8 cellular contexts compared by ENCODE assay signal in the genomic region with DNA sequence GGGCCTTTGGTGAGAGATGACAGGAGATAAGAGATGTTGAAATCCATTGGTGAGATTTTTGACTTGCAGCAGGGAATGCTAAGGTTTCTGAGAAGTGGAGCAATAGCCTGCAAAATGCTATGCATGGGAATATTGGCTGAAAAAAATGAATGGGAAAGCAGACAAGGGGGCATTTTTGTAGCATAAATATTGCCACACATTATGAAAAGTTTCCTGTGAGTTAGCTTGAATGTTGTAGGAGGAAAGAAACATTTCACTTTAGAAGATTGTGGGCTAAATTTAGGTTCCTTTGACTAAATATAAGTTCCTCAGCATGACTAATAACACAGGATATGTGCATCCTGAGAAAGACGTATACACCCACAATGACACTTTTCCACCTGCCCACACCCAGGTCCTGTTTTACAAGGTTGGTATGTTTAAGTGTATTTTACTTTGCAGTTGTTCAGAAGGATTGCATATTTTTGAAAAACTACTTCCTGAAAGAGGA. TPM values are rescaled to one million over a fixed set of nuclear protein-coding genes. Genes with fewer than 3 reads are reported as not detected.
DNase-seq lines count a peak whose midpoint lies in the region; ATAC-seq, FAIRE-seq and TF ChIP-seq lines count a peak whose summit lies in the region.

No MANE protein-coding gene starts in this region.

- H3K4me1 ChIP-seq in foreskin keratinocyte (peaks cover 4% of the 10 kb centered on the region), HepG2 (ENCODE audit: insufficient read depth, low read length) (no peaks in the 10 kb centered on the region)

- WGBS in HepG2 (ENCODE audit: low lambda C conversion rate) = 75% methylated on average over 1 of the region's 1 CpG

- intact Hi-C loops in HepG2 (cut with micrococcal nuclease; ENCODE audit: unreplicated experiment) (no loop called here), cardiac septum (cut with DNase I) (no loop called here)

- H3K4me3 ChIP-seq in HepG2 (replicated peaks in 1 of 3; ENCODE audit: insufficient read depth in 1 of 3, low read depth in 2 of 3, low read length in 3 of 3) = no peak overlapping the region
- H3K4me3 ChIP-seq in WERI-Rb-1 (ENCODE audit: low read depth, low read length) = no peak overlapping the region

- no TSS peak for BruUV-seq in HepG2 (replicated peaks; lab: Mats Ljungman, UMichigan)

- H3K27ac ChIP-seq in foreskin keratinocyte (no peak overlapping the region), HepG2 (ENCODE audit: extremely low read length, insufficient read depth, low read length) (no peak overlapping the region), WERI-Rb-1 (no peak overlapping the region)

- H3K27me3 ChIP-seq in foreskin keratinocyte = no peaks in the 10 kb centered on the region
- H3K27me3 ChIP-seq in HepG2 (ENCODE audit: control insufficient read depth in 1 of 2, insufficient read depth in 2 of 2, low read length in 2 of 2) = no peaks in the 10 kb centered on the region
- H3K27me3 ChIP-seq in WERI-Rb-1 (ENCODE audit: insufficient read depth, low read depth, severe bottlenecking) = peaks cover 8% of the 10 kb centered on the region

- DNase-seq in GM13977 (ENCODE audit: low spot score) (peak; percentile 13), LHCN-M2 (ENCODE audit: low read depth) (peak; percentile 3), foreskin keratinocyte (peak; percentile 43 to 75), HepG2 (ENCODE audit: low spot score) (no peak), cardiac septum (ENCODE audit: low spot score) (no peak), DMS 273 treated with DMSO at 0.1 percent for 48 hours (lab: John Stamatoyannopoulos, UW) (no peak), WERI-Rb-1 (no peak)

- no peak overlapping the region for H3K4me2 ChIP-seq in HepG2 (ENCODE audit: low read depth, low read length)

- no peaks in the 10 kb centered on the region for H3K79me2 ChIP-seq in HepG2 (ENCODE audit: insufficient read depth, low read length)

- in situ Hi-C loops in GM13977 (cut with MboI; ENCODE audit: low pct_unique_long_range_greater_than_20kb, low sequenced_read_pairs, unreplicated experiment) (no loop called here), HepG2 (cut with HindIII; ENCODE audit: extremely low pct_ligation_motif_present, low pct_unique_long_range_greater_than_20kb) (no loop called here)

- ATAC-seq in GM21737 (IDR thresholded peaks at IDR 0.05; ENCODE audit: unreplicated experiment) (peak; percentile 67), foreskin keratinocyte (peak; percentile 84), HepG2 (no peak)

- H3K9me3 ChIP-seq in HepG2 (ENCODE audit: low read length) (no peaks in the 10 kb centered on the region), WERI-Rb-1 (ENCODE audit: severe bottlenecking) (no peaks in the 10 kb centered on the region)

- TF ChIP-seq POLR2A in HepG2 (IDR thresholded peaks at IDR 0.05; ENCODE audit: insufficient read depth in 1 of 2, low read depth in 2 of 2, low read length in 2 of 2) = no peak

- CTCF ChIA-PET in HepG2 (lab: Yijun Ruan, JAX; ENCODE audit: low intra/inter-chr PET ratio, low total read pairs) = no interaction called here

- H3K36me3 ChIP-seq in HepG2 (replicated peaks in 1 of 2; ENCODE audit: control insufficient read depth in 1 of 2, insufficient read depth in 2 of 2, low read length in 2 of 2) (no peaks in the 10 kb centered on the region), WERI-Rb-1 (no peaks in the 10 kb centered on the region)

- TF ChIP-seq EP300 in HepG2 (IDR thresholded peaks at IDR 0.05; ENCODE audit: low read depth in 2 of 2, low read length in 2 of 2) (no peak), HepG2 (CRISPR knock-in tag; IDR thresholded peaks at IDR 0.05; ENCODE audit: borderline replicate concordance) (no peak)

- TF ChIP-seq RAD21 in HepG2 (CRISPR knock-in tag; IDR thresholded peaks at IDR 0.05) = no peak

- no peaks in the 10 kb centered on the region for H4K20me1 ChIP-seq in HepG2 (ENCODE audit: insufficient read depth, low read length)

- FAIRE-seq in HepG2 (lab: Jason Lieb, UNC) = no peak

- no peak overlapping the region for H3K9ac ChIP-seq in HepG2 (ENCODE audit: insufficient read depth, low read depth, low read length)

- POLR2A ChIA-PET in HepG2 (lab: Yijun Ruan, JAX) = no interaction called here

- TF ChIP-seq CTCF in GM13977 (IDR thresholded peaks at IDR 0.05; ENCODE audit: extremely low read depth, insufficient read depth, missing control alignments) (no peak), foreskin keratinocyte (conservative IDR thresholded peaks at IDR 0.05) (no peak), HepG2 (CRISPR knock-in tag; IDR thresholded peaks at IDR 0.05) (no peak), WERI-Rb-1 (IDR thresholded peaks at IDR 0.05; ENCODE audit: low read depth, low read length) (no peak)

- H2AFZ ChIP-seq in HepG2 (ENCODE audit: low read length) = no peak overlapping the region

TF ChIP-seq in HepG2, 621 proteins besides CTCF, POLR2A, EP300 and RAD21 (continues in another document):
- no peak for TF ChIP-seq KLF9 (CRISPR knock-in tag; IDR thresholded peaks at IDR 0.05; ENCODE audit: low read depth)
- TF ChIP-seq ZNF30 (CRISPR knock-in tag; IDR thresholded peaks at IDR 0.05) = no peak
- no peak for TF ChIP-seq ZNF333 (CRISPR knock-in tag; IDR thresholded peaks at IDR 0.05; ENCODE audit: borderline replicate concordance)
- no peak for TF ChIP-seq TMF1 (CRISPR knock-in tag; IDR thresholded peaks at IDR 0.05; ENCODE audit: low read depth)
- TF ChIP-seq NFIB (CRISPR knock-in tag; IDR thresholded peaks at IDR 0.05; ENCODE audit: borderline replicate concordance) = no peak
- TF ChIP-seq, protein P1, sequence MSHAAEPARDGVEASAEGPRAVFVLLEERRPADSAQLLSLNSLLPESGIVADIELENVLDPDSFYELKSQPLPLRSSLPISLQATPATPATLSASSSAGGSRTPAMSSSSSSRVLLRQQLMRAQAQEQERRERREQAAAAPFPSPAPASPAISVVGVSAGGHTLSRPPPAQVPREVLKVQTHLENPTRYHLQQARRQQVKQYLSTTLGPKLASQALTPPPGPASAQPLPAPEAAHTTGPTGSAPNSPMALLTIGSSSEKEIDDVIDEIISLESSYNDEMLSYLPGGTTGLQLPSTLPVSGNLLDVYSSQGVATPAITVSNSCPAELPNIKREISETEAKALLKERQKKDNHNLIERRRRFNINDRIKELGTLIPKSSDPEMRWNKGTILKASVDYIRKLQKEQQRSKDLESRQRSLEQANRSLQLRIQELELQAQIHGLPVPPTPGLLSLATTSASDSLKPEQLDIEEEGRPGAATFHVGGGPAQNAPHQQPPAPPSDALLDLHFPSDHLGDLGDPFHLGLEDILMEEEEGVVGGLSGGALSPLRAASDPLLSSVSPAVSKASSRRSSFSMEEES (CRISPR knock-in tag; IDR thresholded peaks at IDR 0.05) = no peak
- TF ChIP-seq ZBTB38 (CRISPR knock-in tag; IDR thresholded peaks at IDR 0.05) = no peak

RNA-seq across cellular contexts. Expression of a gene that starts 28.4 kb away (rescaled TPM):
- total RNA-seq in LHCN-M2 (2014; rRNA removed) (0.75 and 0.83 TPM in 2 replicates), foreskin keratinocyte (0.41 and 0.60 TPM in 2 replicates), HepG2 (2016; rRNA removed; fragmentation: Illumina TruSeq; extraction: Trizol) (0.07 and 0.27 TPM in 2 replicates), cardiac septum (0.11 TPM)
- polyA plus RNA-seq in LHCN-M2 (2012) = 0.05 TPM
- polyA plus RNA-seq in foreskin keratinocyte (0.20 and 0.22 TPM in 2 replicates), HepG2 (2011; rRNA removed) (0.01 and 0.03 TPM in 2 replicates)
- 0.20 and 0.35 TPM in 2 replicates for total RNA-seq in HepG2 (2016; cell fraction: cytosol; rRNA removed; fragmentation: Illumina TruSeq; extraction: Trizol; ENCODE audit: low read depth)
- 0.06 TPM in 1 of 2 replicates, not detected in the other for total RNA-seq in HepG2 (2016; cell fraction: insoluble cytoplasmic fraction; rRNA removed; fragmentation: Illumina TruSeq; extraction: Trizol)
- 0.09 and 0.14 TPM in 2 replicates for total RNA-seq in HepG2 (2016; cell fraction: membrane; rRNA removed; fragmentation: Illumina TruSeq; extraction: Trizol)
- total RNA-seq in HepG2 (2016; cell fraction: nucleus; rRNA removed; fragmentation: Illumina TruSeq; extraction: Trizol) = 0.22 and 0.50 TPM in 2 replicates
- 0.05 TPM in 1 of 2 replicates, not detected in the other for polyA plus RNA-seq in HepG2 (2011; cell fraction: cytosol; rRNA removed)
- polyA plus RNA-seq in HepG2 (2011; cell fraction: nucleus; rRNA removed) = 0.09 TPM in 1 of 2 replicates, not detected in the other
- polyA plus RNA-seq in HepG2 (2012) = 0.03 TPM in 1 of 2 replicates, not detected in the other
- polyA plus RNA-seq in HepG2 (2016; cell fraction: cytosol; fragmentation: Illumina TruSeq; extraction: Trizol; ENCODE audit: low read depth) = 0.03 TPM in 2 replicates
- not detected in 2 replicates for polyA plus RNA-seq in HepG2 (2016; cell fraction: insoluble cytoplasmic fraction; fragmentation: Illumina TruSeq; extraction: Trizol; ENCODE audit: low read depth)
- 0.03 TPM in 1 of 2 replicates, not detected in the other for polyA plus RNA-seq in HepG2 (2016; cell fraction: membrane; fragmentation: Illumina TruSeq; extraction: Trizol; ENCODE audit: low read depth)
- polyA plus RNA-seq in HepG2 (2016; cell fraction: nucleus; fragmentation: Illumina TruSeq; extraction: Trizol; ENCODE audit: insufficient read depth, low read depth) = 0.09 and 0.10 TPM in 2 replicates
- 0.04 and 0.12 TPM in 2 replicates for polyA minus RNA-seq in HepG2 (2011; rRNA and poly(A)+ RNA removed; ENCODE audit: low replicate concordance)
- polyA minus RNA-seq in HepG2 (2011; cell fraction: cytosol; rRNA and poly(A)+ RNA removed) = not detected in 2 replicates
- 0.25 and 0.26 TPM in 2 replicates for polyA minus RNA-seq in HepG2 (2011; cell fraction: nucleus; rRNA and poly(A)+ RNA removed)

Comparison
In these comparisons a context has a peak if more than half of its experiments do, and no peak if none do; other contexts are left out.
1. DNase-seq: peak in GM13977 (single experiment), LHCN-M2 (single experiment) and foreskin keratinocyte (2 of 2); none in HepG2 (single experiment), cardiac septum (single experiment), DMS 273 treated with DMSO at 0.1 percent for 48 hours (single experiment) and WERI-Rb-1 (single experiment).